In genomic region chr19:46016426-46017094, GRCh38 we compare ENCODE assay signal across 8 cellular contexts. TPM values are rescaled to one million over a fixed set of nuclear protein-coding genes. Genes with fewer than 3 reads are reported as not detected.
DNase-seq lines count a peak whose midpoint lies in the region; ATAC-seq and TF ChIP-seq lines count a peak whose summit lies in the region.

No MANE protein-coding gene starts in this region.

- H3K4me3 Mint-ChIP-seq in activated CD8-positive, alpha-beta T cell treated with anti-CD3 and anti-CD28 coated beads for 36 hours = peak overlapping the region; percentile 68

- peaks cover 11% of the 10 kb centered on the region for H3K27me3 Mint-ChIP-seq in activated CD8-positive, alpha-beta T cell treated with anti-CD3 and anti-CD28 coated beads for 36 hours

- intact Hi-C loops in activated CD8-positive, alpha-beta T cell treated with anti-CD3 and anti-CD28 coated beads for 36 hours (cut with micrococcal nuclease) = no loop called here

- POLR2A ChIA-PET in activated CD8-positive, alpha-beta T cell treated with anti-CD3 and anti-CD28 coated beads for 36 hours (lab: Charles Lee) = interaction anchor here (0.6 to 1.0 kb wide), 3 partner anchors 21 to 531 kb away, joined by 3 read pairs; partner anchors contain the start of gene IRF2BP1

- peaks cover 8% of the 10 kb centered on the region for H3K36me3 Mint-ChIP-seq in activated CD8-positive, alpha-beta T cell treated with anti-CD3 and anti-CD28 coated beads for 36 hours (ENCODE audit: low read depth)

- peaks cover 16% of the 10 kb centered on the region for H3K4me1 Mint-ChIP-seq in activated CD8-positive, alpha-beta T cell treated with anti-CD3 and anti-CD28 coated beads for 36 hours (ENCODE audit: low read depth)

- H3K9me3 Mint-ChIP-seq in activated CD8-positive, alpha-beta T cell treated with anti-CD3 and anti-CD28 coated beads for 36 hours = no peaks in the 10 kb centered on the region

- TF ChIP-seq CTCF in activated CD8-positive, alpha-beta T cell treated with anti-CD3 and anti-CD28 coated beads for 36 hours (IDR thresholded peaks at IDR 0.05) = peak; percentile 85

- ATAC-seq in HG03066 (IDR thresholded peaks at IDR 0.05; ENCODE audit: low read depth, unreplicated experiment) (peak; percentile 64), HG03039 (IDR thresholded peaks at IDR 0.05; ENCODE audit: unreplicated experiment) (no peak)
- peak; percentile 67 for ATAC-seq in activated CD8-positive, alpha-beta T cell treated with anti-CD3 and anti-CD28 coated beads for 36 hours

- CTCF ChIA-PET in activated CD8-positive, alpha-beta T cell treated with anti-CD3 and anti-CD28 coated beads for 36 hours (lab: Charles Lee) = interaction anchor here (0.6 to 5.8 kb wide), 18 partner anchors 9 to 252 kb away, joined by 3 to 47 read pairs (median 3); partner anchors contain the start of genes CCDC61 and MYPOP

- DNase-seq in DMS79 (lab: John Stamatoyannopoulos, UW) (peak; percentile 36), NCI-H510A (lab: John Stamatoyannopoulos, UW) (peak; percentile 69), medulla oblongata (ENCODE audit: extremely low spot score) (peak; percentile 85)
- DNase-seq in activated CD8-positive, alpha-beta T cell treated with anti-CD3 and anti-CD28 coated beads for 36 hours = peak; percentile 82
- peak; percentile 76 for DNase-seq in effector CD4-positive, alpha-beta T cell
- peak; percentile 63 to 82 (median 63) for DNase-seq in stimulated activated CD4-positive, alpha-beta T cell treated with anti-CD3 and anti-CD28 coated beads, TNF-alpha, amount 100 ng/mL, for 48 hours (ENCODE audit: low read depth in 3 of 3)

- peak overlapping the region; percentile 14 for H3K27ac Mint-ChIP-seq in activated CD8-positive, alpha-beta T cell treated with anti-CD3 and anti-CD28 coated beads for 36 hours

RNA-seq across cellular contexts. Expression of gene PGLYRP1, which starts 6.3 kb away (rescaled TPM):
- total RNA-seq in activated CD8-positive, alpha-beta T cell treated with anti-CD3 and anti-CD28 coated beads for 36 hours = not detected

RNA-seq across cellular contexts. Expression of gene CCDC61, which starts 21.3 kb away (rescaled TPM):
- total RNA-seq in activated CD8-positive, alpha-beta T cell treated with anti-CD3 and anti-CD28 coated beads for 36 hours = 10 to 100 TPM; 26.9 to 29.2 TPM

RNA-seq across cellular contexts. Expression of gene IGFL4, which starts 24.2 kb away (rescaled TPM):
- total RNA-seq in activated CD8-positive, alpha-beta T cell treated with anti-CD3 and anti-CD28 coated beads for 36 hours = not detected

RNA-seq across cellular contexts. Expression of gene NOVA2, which starts 42.9 kb away (rescaled TPM):
- not detected for total RNA-seq in activated CD8-positive, alpha-beta T cell treated with anti-CD3 and anti-CD28 coated beads for 36 hours
